ENCODE assay signal across 17 cellular contexts in genomic region chr20:62676976-62677375, GRCh38. TPM values are rescaled to one million over a fixed set of nuclear protein-coding genes. Genes with fewer than 3 reads are reported as not detected.
DNase-seq lines count a peak whose midpoint lies in the region; ATAC-seq and TF ChIP-seq lines count a peak whose summit lies in the region.
"Had no signal": no experiment of that assay in that cellular context is flagged by ENCODE, and none has a peak within 500 bp of the region (broad histone marks: within the 10 kb centered on the region; RNA-seq: fewer than 3 reads in every experiment).

No MANE protein-coding gene starts in this region.

- TF ChIP-seq CTCF in Peyer's patch (IDR thresholded peaks at IDR 0.05), result no peak

- no peak overlapping the region for H3K9ac ChIP-seq in BLaER1

- H3K9me3 ChIP-seq in BLaER1 (peaks cover 18% of the 10 kb centered on the region), KOPT-K1 (ENCODE audit: insufficient read depth, low read length, poor library complexity, severe bottlenecking) (peaks cover 14% of the 10 kb centered on the region), Peyer's patch (no peaks in the 10 kb centered on the region), MG63 (no peaks in the 10 kb centered on the region; the same call in 1 of the 2 replicates)

- H3K36me3 ChIP-seq in BLaER1 (peaks cover 15% of the 10 kb centered on the region), KOPT-K1 (ENCODE audit: insufficient read depth, low read length) (peaks cover 9% of the 10 kb centered on the region; the same call in 1 of the 2 replicates), Peyer's patch (no peaks in the 10 kb centered on the region), MG63 (peaks cover 4% of the 10 kb centered on the region; the same call in 1 of the 2 replicates)

- no peaks in the 10 kb centered on the region for H4K20me1 ChIP-seq in BLaER1

- TF ChIP-seq POLR2A in Peyer's patch (IDR thresholded peaks at IDR 0.05), result no peak

- H3K4me2 ChIP-seq in BLaER1, result peak overlapping the region; percentile 68

- H3K27ac ChIP-seq in BLaER1 (0 out of 2 replicates have a peak overlapping the region, but pooled peaks have one; percentile 35), KOPT-K1 (ENCODE audit: low read depth, low read length, poor library complexity, severe bottlenecking) (peak overlapping the region; percentile 50), Peyer's patch (no peak overlapping the region)
- H3K27ac ChIP-seq: SK-N-MC had no signal

- H3K4me3 ChIP-seq in BLaER1, result no peak overlapping the region
- no peak overlapping the region for H3K4me3 ChIP-seq in Peyer's patch
- no peak overlapping the region for H3K4me3 ChIP-seq in MG63
- H3K4me3 ChIP-seq: SK-N-MC had no signal

- peaks cover 70% of the 10 kb centered on the region for H3K4me1 ChIP-seq in BLaER1
- H3K4me1 ChIP-seq in Peyer's patch, result no peaks in the 10 kb centered on the region
- H3K4me1 ChIP-seq: Caco-2 had no signal

- peak; percentile 29 for DNase-seq in SIG-M5 (lab: John Stamatoyannopoulos, UW)
- DNase-seq in left lobe of liver (ENCODE audit: low spot score), result peak; percentile 69
- no peak for DNase-seq in Peyer's patch
- no peak for DNase-seq in stimulated activated CD4-positive, alpha-beta T cell treated with anti-CD3 and anti-CD28 coated beads, Interleukin-2, amount 100 ng/mL, for 24 hours
- DNase-seq in MG63, result no peak
- DNase-seq: Caco-2, GF-D8, H9, NCI-H1436, NCI-H1930, NCI-H226, NCI-H524, T-cell had no signal

- H3K27me3 ChIP-seq in BLaER1, result no peaks in the 10 kb centered on the region
- no peaks in the 10 kb centered on the region for H3K27me3 ChIP-seq in Peyer's patch
- H3K27me3 ChIP-seq in MG63, result no peaks in the 10 kb centered on the region

- peak; percentile 76 for ATAC-seq in left lobe of liver
- ATAC-seq: Right ventricle myocardium inferior, T-cell had no signal

RNA-seq across cellular contexts. Expression of gene NTSR1, which starts 31.7 kb away (rescaled TPM):
- 0.10 TPM for total RNA-seq in left lobe of liver
- under 1 TPM in 1 of 4 donors, not detected in 3; 0.76 TPM for total RNA-seq in Peyer's patch
- 0.40 TPM in 1 of 2 replicates, not detected in the other for total RNA-seq in MG63 (2014; rRNA removed; shearing (Covaris generic); ENCODE audit: low replicate concordance)
- total RNA-seq: Right ventricle myocardium inferior had no signal

RNA-seq across cellular contexts. Expression of gene SLCO4A1, which starts 34.7 kb away (rescaled TPM):
- total RNA-seq in left lobe of liver (1.7 TPM), Peyer's patch (10 to 100 TPM in 3 of 4 donors, 1 to 10 TPM in 1; 6.7 to 42.9 (median 28.5) TPM)
- total RNA-seq in MG63 (2014; rRNA removed; shearing (Covaris generic); ENCODE audit: low replicate concordance), result 10.7 and 23.0 TPM in 2 replicates

Comparison
In these comparisons a context has a peak if more than half of its experiments do, and no peak if none do; other contexts are left out.
1. H3K27ac ChIP-seq: peak in BLaER1 (single experiment) and KOPT-K1 (single experiment); none in Peyer's patch (0 of 4).
2. DNase-seq: peak in SIG-M5 (single experiment) and left lobe of liver (single experiment); none in Peyer's patch (0 of 3), stimulated activated CD4-positive, alpha-beta T cell treated with anti-CD3 and anti-CD28 coated beads, Interleukin-2, amount 100 ng/mL, for 24 hours (0 of 2) and MG63 (single experiment).